8 cellular contexts compared by ENCODE assay signal in genomic region chr14:20461230-20462141, GRCh38. TPM values are rescaled to one million over a fixed set of nuclear protein-coding genes. Genes with fewer than 3 reads are reported as not detected.
DNase-seq lines count a peak whose midpoint lies in the region; ATAC-seq and TF ChIP-seq lines count a peak whose summit lies in the region.

Gene PIP4P1 (minus strand): TSS chr14:20461434. CDS start chr14:20461325, 109 bp downstream.

- H3K4me1 Mint-ChIP-seq in neural progenitor cell, result peaks cover 20% of the 10 kb centered on the region

- in situ Hi-C loops in SK-MEL-5 (cut with HindIII; ENCODE audit: low pct_unique_long_range_greater_than_20kb, low sequenced_read_pairs), result no loop called here

- H3K27ac Mint-ChIP-seq in neural progenitor cell, result peak within 1 kb of the TSS; percentile 90

- H3K27me3 ChIP-seq in foreskin keratinocyte, result no peaks in the 10 kb centered on the region
- H3K27me3 ChIP-seq in neural progenitor cell, result no peaks in the 10 kb centered on the region

- peaks cover 14% of the 10 kb centered on the region for H4K20me1 ChIP-seq in neural progenitor cell (ENCODE audit: low read depth)

- peak within 1 kb of the TSS; percentile 87 for H3K4me3 ChIP-seq in neural progenitor cell

- H2AFZ ChIP-seq in neural progenitor cell (replicated peaks), result no peak within 1 kb of the TSS

- peaks cover 7% of the 10 kb centered on the region for H3K27me3 Mint-ChIP-seq in neural progenitor cell (ENCODE audit: insufficient read depth, low read depth)

- no peaks in the 10 kb centered on the region for H3K9me3 ChIP-seq in neural progenitor cell (ENCODE audit: low read depth)

- H3K4me1 ChIP-seq in foreskin keratinocyte, result peaks cover 8% of the 10 kb centered on the region
- peaks cover 13% of the 10 kb centered on the region for H3K4me1 ChIP-seq in neural progenitor cell

- CTCF ChIA-PET in HEK293T (lab: Yijun Ruan, JAX), result no interaction called here

- ATAC-seq in foreskin keratinocyte, result peak; percentile 97

- peaks cover 3% of the 10 kb centered on the region for H3K36me3 ChIP-seq in neural progenitor cell

- peaks cover 13% of the 10 kb centered on the region for H3K36me3 Mint-ChIP-seq in neural progenitor cell

- H3F3A ChIP-seq in neural progenitor cell (ENCODE audit: low read depth), result peaks cover 52% of the 10 kb centered on the region

- TF ChIP-seq CTCF in foreskin keratinocyte (conservative IDR thresholded peaks at IDR 0.05) (no peak), neural progenitor cell (IDR thresholded peaks at IDR 0.05) (no peak)

- H3K27ac ChIP-seq in foreskin keratinocyte (peak within 1 kb of the TSS; percentile 81), neural progenitor cell (peak within 1 kb of the TSS; percentile 88)

- peaks cover 32% of the 10 kb centered on the region for H3K79me2 ChIP-seq in neural progenitor cell (ENCODE audit: low read depth)

- POLR2A ChIA-PET in HEK293T (lab: Yijun Ruan, JAX), result interaction anchor here (0.7 to 4.4 kb wide), 27 partner anchors 9 to 222 kb away, joined by 3 to 38 read pairs (median 5); partner anchors contain the start of genes PARP2, PNP, RNASE4 and TEP1

- peak within 1 kb of the TSS; percentile 96 for H3K4me2 ChIP-seq in neural progenitor cell

- peak within 1 kb of the TSS; percentile 89 for H3K9ac ChIP-seq in neural progenitor cell

- H3K9me3 Mint-ChIP-seq in neural progenitor cell, result no peaks in the 10 kb centered on the region

- DNase-seq in GF-D8 (lab: John Stamatoyannopoulos, UW) (peak; percentile 100), HEK293T (ENCODE audit: extremely low spot score) (peak; percentile 90), MV-4-11 (lab: John Stamatoyannopoulos, UW) (peak; percentile 100), SK-MEL-5 (ENCODE audit: low read depth, low spot score) (peak; percentile 99), foreskin keratinocyte (peak; percentile 100), neural progenitor cell (ENCODE audit: low spot score) (peak; percentile 99), stromal cell of bone marrow (ENCODE audit: low read depth) (peak; percentile 100)
- DNase-seq in activated naive CD4-positive, alpha-beta T cell treated with Interleukin-2 at 50 U/mL for 16 hours, result peak; percentile 99

- peak within 1 kb of the TSS; percentile 94 for H3K4me3 Mint-ChIP-seq in neural progenitor cell

TF ChIP-seq in HEK293T, 16 proteins besides CTCF, POLR2A, EP300 and RAD21:
- TF ChIP-seq PKNOX1 (IDR thresholded peaks at IDR 0.05) (peak; percentile 84), ZNF384 (IDR thresholded peaks at IDR 0.05) (no peak), L3MBTL2 (conservative IDR thresholded peaks at IDR 0.05) (peak; percentile 93), ELF4 (IDR thresholded peaks at IDR 0.05) (no peak; the same call in 1 of the 2 replicates), FOXK2 (IDR thresholded peaks at IDR 0.05) (peak; percentile 52; the same call in 1 of the 2 replicates), NFRKB (IDR thresholded peaks at IDR 0.05) (no peak), HDGF (IDR thresholded peaks at IDR 0.05; ENCODE audit: borderline replicate concordance) (0 out of 2 replicates have a peak, but pooled peaks have one; percentile 19)
TF ChIP-seq in HEK293T: peak in this region for 4.

RNA-seq across cellular contexts. Expression of gene PIP4P1, which starts in this region (rescaled TPM):
- total RNA-seq in SK-MEL-5 (2014; rRNA removed; shearing (Covaris generic)), result 22.9 and 25.8 TPM in 2 replicates
- 39.8 and 43.1 TPM in 2 replicates for polyA plus RNA-seq in SK-MEL-5 (2015; cell fraction: cytosol; rRNA removed)
- 79.1 and 99.4 TPM in 2 replicates for polyA plus RNA-seq in SK-MEL-5 (2015; cell fraction: nucleus; rRNA removed)
- 23.0 and 23.8 TPM in 2 replicates for total RNA-seq in foreskin keratinocyte
- polyA plus RNA-seq in foreskin keratinocyte, result 27.2 and 29.2 TPM in 2 replicates
- 24.1 and 35.3 TPM in 2 replicates for total RNA-seq in neural progenitor cell (ENCODE audit: low replicate concordance)

Comparison
In these comparisons a context has a peak if more than half of its experiments do, and no peak if none do; other contexts are left out.
1. Peak in every context shown above with its lines: DNase-seq, ATAC-seq, H3K4me3 ChIP-seq and H3K27ac ChIP-seq.